Comparison of ENCODE assay signal across 8 cellular contexts in the genomic region with DNA sequence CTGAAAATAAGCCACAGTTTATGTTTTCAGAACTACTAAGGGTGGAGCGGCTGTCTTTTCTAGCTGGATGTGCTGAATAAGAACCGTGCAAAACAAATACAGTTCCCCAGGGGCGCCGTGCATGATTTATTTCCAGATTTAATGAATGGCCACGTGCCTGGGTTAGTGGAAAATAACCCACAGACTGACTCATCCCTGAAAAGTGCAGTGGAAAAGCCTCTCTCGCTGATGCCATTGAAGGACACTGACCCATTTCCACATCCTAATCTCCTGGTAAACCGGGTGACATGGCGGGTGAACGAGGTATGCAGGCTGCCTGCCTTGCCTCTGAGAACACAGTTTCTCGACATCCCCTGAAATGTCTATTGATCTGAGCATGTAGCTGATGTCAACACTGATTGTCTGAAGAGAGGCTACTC.
DNase-seq lines count a peak whose midpoint lies in the region; TF ChIP-seq lines count a peak whose summit lies in the region.

No MANE protein-coding gene starts in this region.

- H3K4me2 ChIP-seq in osteoblast (ENCODE audit: insufficient read depth, low read length) = peak overlapping the region; percentile 73

- no peaks in the 10 kb centered on the region for H3K79me2 ChIP-seq in osteoblast (ENCODE audit: insufficient read depth, low read length)

- no peak overlapping the region for H3K27ac ChIP-seq in osteoblast (ENCODE audit: low read depth, low read length)

- H3K27me3 ChIP-seq in osteoblast (ENCODE audit: insufficient read depth, low read length) = peaks cover 14% of the 10 kb centered on the region

- no peaks in the 10 kb centered on the region for H3K36me3 ChIP-seq in osteoblast (ENCODE audit: insufficient read depth, low read length)

- no peaks in the 10 kb centered on the region for H4K20me1 ChIP-seq in osteoblast (ENCODE audit: insufficient read depth, low read length)

- no peaks in the 10 kb centered on the region for H3K9me3 ChIP-seq in osteoblast (ENCODE audit: low read depth, low read length)

- peaks cover 27% of the 10 kb centered on the region for H3K4me1 ChIP-seq in osteoblast (ENCODE audit: insufficient read depth, low read length)

- no peak overlapping the region for H2AFZ ChIP-seq in osteoblast (ENCODE audit: low read length)

- DNase-seq in DMS53 (lab: John Stamatoyannopoulos, UW) = peak; percentile 75
- peak; percentile 32 for DNase-seq in NCI-H345 treated with DMSO at 0.1 percent for 48 hours (lab: John Stamatoyannopoulos, UW; ENCODE audit: unreplicated experiment)
- peak; percentile 79 for DNase-seq in epithelial cell of proximal tubule (ENCODE audit: low read depth)
- peak; percentile 86 for DNase-seq in osteoblast (ENCODE audit: insufficient read length, low spot score, missing footprints)
- DNase-seq in stimulated activated CD4-positive, alpha-beta T cell treated with anti-CD3 and anti-CD28 coated beads, Interleukin-15, amount 100 ng/mL, for 24 hours = no peak
- no peak for DNase-seq in NCI-H524 treated with DMSO at 0.1 percent for 48 hours (lab: John Stamatoyannopoulos, UW)
- no peak for DNase-seq in OCI-M1 (lab: John Stamatoyannopoulos, UW)
- DNase-seq in ecto neural progenitor cell (ENCODE audit: low spot score) = no peak

- H3K4me3 ChIP-seq in epithelial cell of proximal tubule (ENCODE audit: low read depth, low read length) (no peak overlapping the region), osteoblast (ENCODE audit: insufficient read depth, low read length) (peak overlapping the region; percentile 25)

- no peak for TF ChIP-seq CTCF in epithelial cell of proximal tubule (conservative IDR thresholded peaks at IDR 0.05; ENCODE audit: low read depth, low read length)
- no peak for TF ChIP-seq CTCF in osteoblast (IDR thresholded peaks at IDR 0.05; ENCODE audit: extremely low read depth, low read depth, low read length)

Comparison
In these comparisons a context has a peak if more than half of its experiments do, and no peak if none do; other contexts are left out.
1. DNase-seq: peak in DMS53 (single experiment), NCI-H345 treated with DMSO at 0.1 percent for 48 hours (single experiment), epithelial cell of proximal tubule (single experiment) and osteoblast (single experiment); none in stimulated activated CD4-positive, alpha-beta T cell treated with anti-CD3 and anti-CD28 coated beads, Interleukin-15, amount 100 ng/mL, for 24 hours (single experiment), NCI-H524 treated with DMSO at 0.1 percent for 48 hours (single experiment), OCI-M1 (single experiment) and ecto neural progenitor cell (single experiment).